In the genomic region with DNA sequence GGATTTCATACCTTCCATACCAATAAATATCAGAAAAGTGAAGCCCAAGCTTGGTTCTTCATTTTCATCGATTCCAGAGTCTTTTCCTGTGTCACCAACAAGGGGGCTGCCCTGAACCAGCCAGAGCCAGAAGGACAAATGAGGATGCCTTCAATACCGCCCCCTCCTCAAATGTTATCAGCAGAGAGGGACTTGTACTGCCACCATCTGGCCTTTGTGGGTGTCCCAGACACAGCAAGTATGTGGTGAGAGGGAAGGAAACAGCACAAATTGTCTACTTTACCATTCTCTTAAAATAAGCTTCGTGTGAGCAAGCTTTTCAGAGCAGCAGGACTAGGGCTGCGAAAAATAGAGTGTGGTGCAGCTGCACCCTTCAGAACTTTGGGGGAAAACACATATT, we compare ENCODE assay signal across 10 cellular contexts.
A peak's percentile ranks its signal among the peaks of the same experiment; 100 is the strongest.
DNase-seq lines count a peak whose midpoint lies in the region; ATAC-seq and TF ChIP-seq lines count a peak whose summit lies in the region.
"Had no signal": no experiment of that assay in that cellular context is flagged by ENCODE, and none has a peak within 500 bp of the region (broad histone marks: within the 10 kb centered on the region; RNA-seq: fewer than 3 reads in every experiment).

No MANE protein-coding gene starts in this region.

- no peaks in the 10 kb centered on the region for H4K20me1 ChIP-seq in PC-9 (ENCODE audit: insufficient read depth)

- ATAC-seq in GM21367 (IDR thresholded peaks at IDR 0.05; ENCODE audit: unreplicated experiment), result no peak
- ATAC-seq in HG02938 (IDR thresholded peaks at IDR 0.05; ENCODE audit: unreplicated experiment), result no peak
- no peak for ATAC-seq in natural killer cell treated with Interleukin-12 subunit alpha and Interleukin-12 subunit beta and Interleukin-15 and Interleukin-18, amount 100 ng/mL, for 72 hours

- H3K9me3 ChIP-seq in A673 (ENCODE audit: low read depth, low read length, poor library complexity, severe bottlenecking) (no peaks in the 10 kb centered on the region), PC-9 (ENCODE audit: insufficient read depth, low read depth) (no peaks in the 10 kb centered on the region)

- no peak overlapping the region for H3K4me3 ChIP-seq in A673 (ENCODE audit: low read depth, low read length, poor library complexity, severe bottlenecking)
- no peak overlapping the region for H3K4me3 ChIP-seq in PC-9

- H3K79me2 ChIP-seq in PC-9 (ENCODE audit: low read depth), result no peaks in the 10 kb centered on the region

- no peak overlapping the region for H3K27ac ChIP-seq in A673 (ENCODE audit: low read depth, low read length, poor library complexity, severe bottlenecking)
- H3K27ac ChIP-seq in PC-9, result no peak overlapping the region

- DNase-seq in A673 (ENCODE audit: low spot score) (peak; percentile 39), PC-9 (no peak), iPS DF 19.7 (ENCODE audit: low read depth, low spot score) (peak; percentile 38), globus pallidus (ENCODE audit: low spot score) (no peak)
- DNase-seq in natural killer cell treated with Interleukin-12 subunit alpha and Interleukin-12 subunit beta and Interleukin-15 and Interleukin-18, amount 100 ng/mL, for 72 hours (ENCODE audit: low spot score), result no peak
- DNase-seq: KG1, T1000 had no signal

- no peaks in the 10 kb centered on the region for H3K9me2 ChIP-seq in PC-9 (ENCODE audit: insufficient read depth)

- peaks cover 12% of the 10 kb centered on the region for H3F3A ChIP-seq in PC-9 (ENCODE audit: insufficient read depth, low read depth)

- TF ChIP-seq CTCF in A673 (conservative IDR thresholded peaks at IDR 0.05; ENCODE audit: low read depth, low read length), result peak; percentile 68
- peak; percentile 30; the same call in 1 of the 2 replicates for TF ChIP-seq CTCF in GM12874 (IDR thresholded peaks at IDR 0.05; ENCODE audit: insufficient read depth, low read depth, low read length)
- peak; percentile 46; the same call in 1 of the 2 replicates for TF ChIP-seq CTCF in PC-9 (conservative IDR thresholded peaks at IDR 0.05)

- BruUV-seq in A673 (replicated peaks; lab: Mats Ljungman, UMichigan), result no TSS peak
- BruUV-seq in PC-9 (replicated peaks; lab: Mats Ljungman, UMichigan), result no TSS peak

- no peak overlapping the region for H3K4me2 ChIP-seq in PC-9

- H3K4me1 ChIP-seq in A673 (ENCODE audit: insufficient read depth, low read length, poor library complexity, severe bottlenecking) (peaks cover 26% of the 10 kb centered on the region), PC-9 (replicated peaks; ENCODE audit: insufficient read depth) (peaks cover 27% of the 10 kb centered on the region)

- H2AFZ ChIP-seq in PC-9, result no peak overlapping the region

- H3K36me3 ChIP-seq in A673 (ENCODE audit: insufficient read depth, low read length, poor library complexity, severe bottlenecking), result no peaks in the 10 kb centered on the region
- no peaks in the 10 kb centered on the region for H3K36me3 ChIP-seq in PC-9 (ENCODE audit: low read depth)

- H3K27ac Mint-ChIP-seq in natural killer cell treated with Interleukin-12 subunit alpha and Interleukin-12 subunit beta and Interleukin-15 and Interleukin-18, amount 100 ng/mL, for 72 hours, result no peak overlapping the region

- CTCF ChIA-PET in A673 (lab: Charles Lee), result interaction anchor here (0.5 to 1.8 kb wide), 4 partner anchors 337 to 446 kb away, joined by 3 to 12 read pairs (median 3); no protein-coding TSS in a partner anchor
- CTCF ChIA-PET in PC-9 (lab: Charles Lee), result interaction anchor here (0.6 kb wide), 1 partner anchor 337 kb away, joined by 3 read pairs; no protein-coding TSS in a partner anchor

- POLR2A ChIA-PET in A673 (lab: Charles Lee; ENCODE audit: low non-redundant PET) (interaction anchor here (0.6 kb wide), 1 partner anchor 1312 kb away, joined by 3 read pairs; no protein-coding TSS in a partner anchor), PC-9 (lab: Charles Lee; ENCODE audit: unreplicated experiment) (no interaction called here)

- H3K4me3 Mint-ChIP-seq in natural killer cell treated with Interleukin-12 subunit alpha and Interleukin-12 subunit beta and Interleukin-15 and Interleukin-18, amount 100 ng/mL, for 72 hours, result no peak overlapping the region

- H3K4me1 Mint-ChIP-seq in natural killer cell treated with Interleukin-12 subunit alpha and Interleukin-12 subunit beta and Interleukin-15 and Interleukin-18, amount 100 ng/mL, for 72 hours (ENCODE audit: low read depth in 2 of 2), result peaks cover 9 to 30% of the 10 kb centered on the region in 2 donors

- no peaks in the 10 kb centered on the region for H3K27me3 ChIP-seq in A673 (replicated peaks; ENCODE audit: insufficient read depth, low read depth, low read length, poor library complexity)
- no peaks in the 10 kb centered on the region for H3K27me3 ChIP-seq in PC-9 (ENCODE audit: insufficient read depth, low read depth)

- intact Hi-C loops in A673 (cut with micrococcal nuclease; ENCODE audit: unreplicated experiment), result loop anchor here (2.0 to 10.0 kb wide), 3 partner anchors 170 to 478 kb away; no protein-coding TSS in a partner anchor
- intact Hi-C loops in PC-9 (cut with micrococcal nuclease; ENCODE audit: unreplicated experiment), result loop anchor here (5.0 kb wide), 1 partner anchor 198 kb away; a partner anchor contains a TSS

- peaks cover 0 to 13% of the 10 kb centered on the region in 2 donors for H3K27me3 Mint-ChIP-seq in natural killer cell treated with Interleukin-12 subunit alpha and Interleukin-12 subunit beta and Interleukin-15 and Interleukin-18, amount 100 ng/mL, for 72 hours

- H3K9me3 Mint-ChIP-seq in natural killer cell treated with Interleukin-12 subunit alpha and Interleukin-12 subunit beta and Interleukin-15 and Interleukin-18, amount 100 ng/mL, for 72 hours, result no peaks in the 10 kb centered on the region

- no peaks in the 10 kb centered on the region for H3K36me3 Mint-ChIP-seq in natural killer cell treated with Interleukin-12 subunit alpha and Interleukin-12 subunit beta and Interleukin-15 and Interleukin-18, amount 100 ng/mL, for 72 hours

Comparison
In these comparisons a context has a peak if more than half of its experiments do, and no peak if none do; other contexts are left out.
1. DNase-seq: peak in A673 (single experiment) and iPS DF 19.7 (single experiment); none in PC-9 (0 of 2), natural killer cell treated with Interleukin-12 subunit alpha and Interleukin-12 subunit beta and Interleukin-15 and Interleukin-18, amount 100 ng/mL, for 72 hours (single experiment) and globus pallidus (single experiment).
2. Peak in every context shown above with its lines, with median percentiles within 50 percentile points of each other: CTCF ChIP-seq.